ENCODE assay signal across 17 cellular contexts in the genomic region with DNA sequence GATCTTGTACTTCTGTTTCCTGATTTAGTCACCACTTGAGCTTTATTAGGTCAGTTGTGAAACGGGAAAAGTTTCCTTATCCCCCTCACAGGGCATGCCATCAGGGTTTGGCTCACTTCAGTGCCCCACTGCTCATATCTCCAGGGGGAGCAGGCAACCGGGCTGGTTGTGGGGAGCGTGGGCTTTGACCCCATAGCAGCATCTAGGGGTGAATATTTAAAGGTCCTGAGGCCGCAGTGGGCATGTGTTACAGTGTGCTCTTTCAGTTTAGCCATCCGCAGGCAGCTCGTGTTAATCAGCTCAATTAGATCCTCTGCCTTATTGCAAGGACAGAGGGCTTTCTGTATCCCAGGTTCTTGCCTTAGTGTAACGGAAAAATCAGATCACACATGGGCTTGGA.
"Had no signal": no experiment of that assay in that cellular context is flagged by ENCODE, and none has a peak within 500 bp of the region (broad histone marks: within the 10 kb centered on the region; RNA-seq: fewer than 3 reads in every experiment).

No MANE protein-coding gene starts in this region.

- ATAC-seq: effector memory CD8-positive, alpha-beta T cell; left colon; stimulated activated naive CD8-positive, alpha-beta T cell treated with anti-CD3 and anti-CD28 coated beads, Interleukin-15, Interleukin-2, amounts not matched to agents 100 U/mL and 50 U/mL, for 24 hours had no signal

- H3K36me3 Mint-ChIP-seq: activated naive CD8-positive, alpha-beta T cell had no signal

- H3K27me3 ChIP-seq: esophagus squamous epithelium, tibial artery had no signal

- H3K27ac Mint-ChIP-seq: activated CD4-positive, alpha-beta T cell treated with anti-CD3 and anti-CD28 coated beads, Interleukin-2, amount 10 ng/mL, durations not matched to agents 24 days and 14 days; activated naive CD8-positive, alpha-beta T cell; effector memory CD8-positive, alpha-beta T cell had no signal

- H3K4me3 Mint-ChIP-seq: activated CD4-positive, alpha-beta T cell treated with anti-CD3 and anti-CD28 coated beads, Interleukin-2, amount 10 ng/mL, durations not matched to agents 24 days and 14 days; activated naive CD8-positive, alpha-beta T cell; effector memory CD8-positive, alpha-beta T cell had no signal

- H3K27ac ChIP-seq: tibial artery had no signal

- H3K9me3 ChIP-seq: esophagus squamous epithelium, tibial artery had no signal

- H3K9me3 Mint-ChIP-seq: activated CD4-positive, alpha-beta T cell treated with anti-CD3 and anti-CD28 coated beads, Interleukin-2, amount 10 ng/mL, durations not matched to agents 24 days and 14 days; effector memory CD8-positive, alpha-beta T cell had no signal

- H3K4me1 ChIP-seq: esophagus squamous epithelium, tibial artery had no signal

- H3K4me3 ChIP-seq: esophagus squamous epithelium, tibial artery had no signal

- DNase-seq: activated CD4-positive, alpha-beta T cell treated with anti-CD3 and anti-CD28 coated beads, Interleukin-2, amount 10 ng/mL, durations not matched to agents 24 days and 14 days; activated T-cell treated with anti-CD3 and anti-CD28 coated beads for 4 hours; dermis blood vessel endothelial cell; effector memory CD8-positive, alpha-beta T cell; esophagus squamous epithelium; left colon; midbrain; occipital lobe; retina; stimulated activated CD4-positive, alpha-beta T cell treated with anti-CD3 and anti-CD28 coated beads, Interleukin-12 subunit alpha, Interleukin-12 subunit beta, amount 100 ng/mL, for 4 hours; stimulated activated CD4-positive, alpha-beta T cell treated with anti-CD3 and anti-CD28 coated beads, Interleukin-1b, Interleukin-23, amount 100 ng/mL, for 48 hours; stimulated activated naive CD8-positive, alpha-beta T cell treated with anti-CD3 and anti-CD28 coated beads, Interleukin-15, Interleukin-2, amounts not matched to agents 100 U/mL and 50 U/mL, for 24 hours; substantia nigra; T-helper 1 cell; T-helper 9 cell; tibial artery had no signal

- H3K36me3 ChIP-seq: esophagus squamous epithelium, tibial artery had no signal
